ENCODE assay signal across 8 cellular contexts in genomic region chr13:80342541-80343371, GRCh38. TPM values are rescaled to one million over a fixed set of nuclear protein-coding genes. Genes with fewer than 3 reads are reported as not detected.
A peak's percentile ranks its signal among the peaks of the same experiment; 100 is the strongest.
DNase-seq lines count a peak whose midpoint lies in the region; ATAC-seq and TF ChIP-seq lines count a peak whose summit lies in the region.

No MANE protein-coding gene starts in this region.

- no peak overlapping the region for H2AFZ ChIP-seq in SU-DHL-6 (ENCODE audit: low read depth, low read length, severe bottlenecking)

- no peaks in the 10 kb centered on the region for H3F3A ChIP-seq in SU-DHL-6 (ENCODE audit: insufficient read depth)

- peak; percentile 72 for DNase-seq in Daoy (ENCODE audit: low read depth)
- peak; percentile 50 for DNase-seq in KG1 (lab: John Stamatoyannopoulos, UW)
- DNase-seq in amniotic epithelial cell (ENCODE audit: low read depth): peak; percentile 56
- DNase-seq in left ventricle myocardium inferior: peak; percentile 91
- DNase-seq in posterior vena cava (ENCODE audit: low spot score): peak; percentile 95
- no peak for DNase-seq in vagina (ENCODE audit: extremely low spot score in 2 of 2)

- no peaks in the 10 kb centered on the region for H3K36me3 ChIP-seq in SU-DHL-6 (ENCODE audit: low read length)
- H3K36me3 ChIP-seq in left ventricle myocardium inferior: no peaks in the 10 kb centered on the region
- H3K36me3 ChIP-seq in vagina: no peaks in the 10 kb centered on the region

- H3K9me3 ChIP-seq in SU-DHL-6 (ENCODE audit: insufficient read depth, low read length): no peaks in the 10 kb centered on the region
- no peaks in the 10 kb centered on the region for H3K9me3 ChIP-seq in left ventricle myocardium inferior (replicated peaks)
- no peaks in the 10 kb centered on the region for H3K9me3 ChIP-seq in vagina

- H3K9me2 ChIP-seq in SU-DHL-6 (replicated peaks; ENCODE audit: insufficient read depth, low read length): no peaks in the 10 kb centered on the region

- intact Hi-C loops in left ventricle myocardium inferior (cut with micrococcal nuclease): no loop called here
- intact Hi-C loops in posterior vena cava (cut with DNase I): no loop called here
- intact Hi-C loops in vagina (cut with DNase I): loop anchor here (5.0 kb wide), 2 partner anchors 45 to 130 kb away; no protein-coding TSS in a partner anchor

- H3K4me2 ChIP-seq in SU-DHL-6 (ENCODE audit: low read depth, low read length, poor library complexity, severe bottlenecking): no peak overlapping the region

- peak; percentile 66 for ATAC-seq in GM21717 (IDR thresholded peaks at IDR 0.05; ENCODE audit: unreplicated experiment)

- H3K9ac ChIP-seq in SU-DHL-6 (ENCODE audit: low read length): no peak overlapping the region

- TF ChIP-seq POLR2A in vagina (IDR thresholded peaks at IDR 0.05): no peak

- no peaks in the 10 kb centered on the region for H4K20me1 ChIP-seq in SU-DHL-6 (ENCODE audit: low read depth, low read length)

- TF ChIP-seq CTCF in SU-DHL-6 (IDR thresholded peaks at IDR 0.05; ENCODE audit: insufficient read depth, low read length, poor library complexity, severe bottlenecking) (peak; percentile 18), left ventricle myocardium inferior (IDR thresholded peaks at IDR 0.05; ENCODE audit: borderline replicate concordance) (peak; percentile 99), vagina (IDR thresholded peaks at IDR 0.05) (peak; percentile 81 to 98 (median 92))

- H3K27ac ChIP-seq in SU-DHL-6 (ENCODE audit: low read depth, low read length) (no peak overlapping the region), left ventricle myocardium inferior (replicated peaks) (peak overlapping the region; percentile 96), vagina (peak overlapping the region; percentile 83)

- no peaks in the 10 kb centered on the region for H3K79me2 ChIP-seq in SU-DHL-6 (ENCODE audit: insufficient read depth, low read length)

- H3K4me1 ChIP-seq in left ventricle myocardium inferior (peaks cover 67% of the 10 kb centered on the region), vagina (peaks cover 19% of the 10 kb centered on the region)

- H3K4me3 ChIP-seq in SU-DHL-6 (ENCODE audit: insufficient read depth, low read length, poor library complexity, severe bottlenecking): no peak overlapping the region
- H3K4me3 ChIP-seq in left ventricle myocardium inferior: peak overlapping the region; percentile 97
- H3K4me3 ChIP-seq in vagina: peak overlapping the region; percentile 78 to 82

- no peaks in the 10 kb centered on the region for H3K27me3 ChIP-seq in SU-DHL-6 (ENCODE audit: low read length)
- H3K27me3 ChIP-seq in left ventricle myocardium inferior (ENCODE audit: low read depth): no peaks in the 10 kb centered on the region
- H3K27me3 ChIP-seq in vagina: no peaks in the 10 kb centered on the region

RNA-seq across cellular contexts. Expression of gene SPRY2, which starts 1.8 kb away (rescaled TPM):
- 6.6 and 7.3 TPM in 2 replicates for total RNA-seq in Daoy (2014; rRNA removed; shearing (Covaris generic))
- total RNA-seq in left ventricle myocardium inferior (34.6 TPM), posterior vena cava (10 to 100 TPM; 24.7 to 48.8 TPM), vagina (43.2 TPM)

Comparison
In these comparisons a context has a peak if more than half of its experiments do, and no peak if none do; other contexts are left out.
1. DNase-seq: peak in Daoy (single experiment), KG1 (single experiment), amniotic epithelial cell (single experiment), left ventricle myocardium inferior (single experiment) and posterior vena cava (single experiment); none in vagina (0 of 2).
2. CTCF ChIP-seq: peak in every context shown above with its lines; median percentile 99 in left ventricle myocardium inferior; 92 in vagina; 18 in SU-DHL-6.